In genomic region chr1:167100730-167101129, GRCh38 we compare ENCODE assay signal across 2 cellular contexts.
TF ChIP-seq lines count a peak whose summit lies in the region.

No MANE protein-coding gene starts in this region.

TF ChIP-seq in GM23338, 12 proteins besides CTCF, POLR2A, EP300 and RAD21:
- no peak for TF ChIP-seq REST (IDR thresholded peaks at IDR 0.05; ENCODE audit: unreplicated experiment)
- no peak for TF ChIP-seq STAT1 (IDR thresholded peaks at IDR 0.05; ENCODE audit: unreplicated experiment)

TF ChIP-seq in SK-N-SH, 30 proteins besides CTCF, POLR2A, EP300 and RAD21 (continued from another document):
- no peak for TF ChIP-seq USF2 (IDR thresholded peaks at IDR 0.05; ENCODE audit: borderline replicate concordance, low read depth, low read length)
- TF ChIP-seq GABPA (IDR thresholded peaks at IDR 0.05; ENCODE audit: low read depth): no peak
- TF ChIP-seq RFX5 (IDR thresholded peaks at IDR 0.05; ENCODE audit: low read length): no peak
- no peak for TF ChIP-seq MXI1 (IDR thresholded peaks at IDR 0.05; ENCODE audit: low read depth, low read length)
- no peak for TF ChIP-seq ELF1 (IDR thresholded peaks at IDR 0.05)
- TF ChIP-seq ZBTB33 (IDR thresholded peaks at IDR 0.05; ENCODE audit: borderline replicate concordance, low read depth): no peak
- TF ChIP-seq NRF1 (IDR thresholded peaks at IDR 0.05; ENCODE audit: low read depth, low read length): no peak
- no peak for TF ChIP-seq GATA2 (CRISPR knock-in tag; IDR thresholded peaks at IDR 0.05)
- TF ChIP-seq POLR2AphosphoS5 (IDR thresholded peaks at IDR 0.05; ENCODE audit: low read depth, low read length): no peak
